Comparison of ENCODE assay signal across 1 cellular context in genomic region chr3:53846134-53846850, GRCh38.
A peak's percentile ranks its signal among the peaks of the same experiment; 100 is the strongest.
TF ChIP-seq lines count a peak whose summit lies in the region.

A gene with protein sequence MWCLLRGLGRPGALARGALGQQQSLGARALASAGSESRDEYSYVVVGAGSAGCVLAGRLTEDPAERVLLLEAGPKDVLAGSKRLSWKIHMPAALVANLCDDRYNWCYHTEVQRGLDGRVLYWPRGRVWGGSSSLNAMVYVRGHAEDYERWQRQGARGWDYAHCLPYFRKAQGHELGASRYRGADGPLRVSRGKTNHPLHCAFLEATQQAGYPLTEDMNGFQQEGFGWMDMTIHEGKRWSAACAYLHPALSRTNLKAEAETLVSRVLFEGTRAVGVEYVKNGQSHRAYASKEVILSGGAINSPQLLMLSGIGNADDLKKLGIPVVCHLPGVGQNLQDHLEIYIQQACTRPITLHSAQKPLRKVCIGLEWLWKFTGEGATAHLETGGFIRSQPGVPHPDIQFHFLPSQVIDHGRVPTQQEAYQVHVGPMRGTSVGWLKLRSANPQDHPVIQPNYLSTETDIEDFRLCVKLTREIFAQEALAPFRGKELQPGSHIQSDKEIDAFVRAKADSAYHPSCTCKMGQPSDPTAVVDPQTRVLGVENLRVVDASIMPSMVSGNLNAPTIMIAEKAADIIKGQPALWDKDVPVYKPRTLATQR (minus strand): TSS chr3:53846419. CDS start chr3:53824008, 22,411 bp downstream.
Gene IL17RB (plus strand): TSS chr3:53846568. CDS start chr3:53846589, 21 bp downstream.

TF ChIP-seq in HepG2, 621 proteins besides CTCF, POLR2A, EP300 and RAD21 (continued from another document and continues in another):
- TF ChIP-seq, protein P1, sequence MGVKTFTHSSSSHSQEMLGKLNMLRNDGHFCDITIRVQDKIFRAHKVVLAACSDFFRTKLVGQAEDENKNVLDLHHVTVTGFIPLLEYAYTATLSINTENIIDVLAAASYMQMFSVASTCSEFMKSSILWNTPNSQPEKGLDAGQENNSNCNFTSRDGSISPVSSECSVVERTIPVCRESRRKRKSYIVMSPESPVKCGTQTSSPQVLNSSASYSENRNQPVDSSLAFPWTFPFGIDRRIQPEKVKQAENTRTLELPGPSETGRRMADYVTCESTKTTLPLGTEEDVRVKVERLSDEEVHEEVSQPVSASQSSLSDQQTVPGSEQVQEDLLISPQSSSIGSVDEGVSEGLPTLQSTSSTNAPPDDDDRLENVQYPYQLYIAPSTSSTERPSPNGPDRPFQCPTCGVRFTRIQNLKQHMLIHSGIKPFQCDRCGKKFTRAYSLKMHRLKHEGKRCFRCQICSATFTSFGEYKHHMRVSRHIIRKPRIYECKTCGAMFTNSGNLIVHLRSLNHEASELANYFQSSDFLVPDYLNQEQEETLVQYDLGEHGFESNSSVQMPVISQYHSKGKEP (CRISPR knock-in tag; IDR thresholded peaks at IDR 0.05), result no peak
- TF ChIP-seq ZNF720 (CRISPR knock-in tag; IDR thresholded peaks at IDR 0.05), result no peak
- peak; percentile 68 for TF ChIP-seq FOXO1 (CRISPR knock-in tag; IDR thresholded peaks at IDR 0.05)
- no peak for TF ChIP-seq ZNF207 (IDR thresholded peaks at IDR 0.05; ENCODE audit: borderline replicate concordance)
- TF ChIP-seq CENPT (CRISPR knock-in tag; IDR thresholded peaks at IDR 0.05; ENCODE audit: low read depth), result peak; percentile 71; the same call in 1 of the 2 replicates
- TF ChIP-seq RFXANK (CRISPR knock-in tag; IDR thresholded peaks at IDR 0.05), result 0 out of 2 replicates have a peak, but pooled peaks have one; percentile 73
- peak; percentile 97 for TF ChIP-seq SRY (CRISPR knock-in tag; IDR thresholded peaks at IDR 0.05)
- TF ChIP-seq GABPA (IDR thresholded peaks at IDR 0.05; ENCODE audit: low read depth, low read length), result no peak
- no peak for TF ChIP-seq GABPA (CRISPR knock-in tag; IDR thresholded peaks at IDR 0.05; ENCODE audit: low read depth)
- TF ChIP-seq KLF11 (CRISPR knock-in tag; IDR thresholded peaks at IDR 0.05), result no peak; the same call in 1 of the 2 replicates
- no peak for TF ChIP-seq ZNF124 (CRISPR knock-in tag; IDR thresholded peaks at IDR 0.05)
- TF ChIP-seq ZBTB34 (CRISPR knock-in tag; IDR thresholded peaks at IDR 0.05), result peak; percentile 58; the same call in 1 of the 2 replicates
- TF ChIP-seq ZNF451 (CRISPR knock-in tag; IDR thresholded peaks at IDR 0.05), result peak; percentile 95
- TF ChIP-seq ZFP36L1 (CRISPR knock-in tag; IDR thresholded peaks at IDR 0.05), result 0 out of 2 replicates have a peak, but pooled peaks have one; percentile 53
- no peak; the same call in 1 of the 2 replicates for TF ChIP-seq TP53 (CRISPR knock-in tag; conservative IDR thresholded peaks at IDR 0.05)
- no peak for TF ChIP-seq ZNF652 (CRISPR knock-in tag; IDR thresholded peaks at IDR 0.05; ENCODE audit: borderline replicate concordance, low read depth)
- no peak for TF ChIP-seq ZNF460 (CRISPR knock-in tag; IDR thresholded peaks at IDR 0.05; ENCODE audit: borderline replicate concordance)
- peak; percentile 41 for TF ChIP-seq ZNF609 (CRISPR knock-in tag; IDR thresholded peaks at IDR 0.05; ENCODE audit: borderline replicate concordance)
- peak; percentile 49; the same call in 1 of the 2 replicates for TF ChIP-seq AKNA (CRISPR knock-in tag; IDR thresholded peaks at IDR 0.05; ENCODE audit: borderline replicate concordance)
- no peak for TF ChIP-seq SMARCE1 (IDR thresholded peaks at IDR 0.05; ENCODE audit: borderline replicate concordance)
- TF ChIP-seq TFAP4 (IDR thresholded peaks at IDR 0.05; ENCODE audit: borderline replicate concordance, low read depth), result peak; percentile 13; the same call in 1 of the 2 replicates
- TF ChIP-seq ZNF552 (CRISPR knock-in tag; IDR thresholded peaks at IDR 0.05; ENCODE audit: borderline replicate concordance), result 0 out of 2 replicates have a peak, but pooled peaks have one; percentile 63
- no peak for TF ChIP-seq ZBTB1 (CRISPR knock-in tag; IDR thresholded peaks at IDR 0.05; ENCODE audit: borderline replicate concordance)
- no peak for TF ChIP-seq PCBP1 (IDR thresholded peaks at IDR 0.05; ENCODE audit: borderline replicate concordance, low read depth, low read length)
- 0 out of 2 replicates have a peak, but pooled peaks have one; percentile 11 for TF ChIP-seq NAIF1 (CRISPR knock-in tag; IDR thresholded peaks at IDR 0.05; ENCODE audit: borderline replicate concordance)
- no peak for TF ChIP-seq PBX2 (CRISPR knock-in tag; IDR thresholded peaks at IDR 0.05)
- peak; percentile 60; the same call in 1 of the 2 replicates for TF ChIP-seq PHF21A (CRISPR knock-in tag; IDR thresholded peaks at IDR 0.05)
- no peak for TF ChIP-seq CREB1 (IDR thresholded peaks at IDR 0.05)
- no peak for TF ChIP-seq CREB1 (CRISPR knock-in tag; IDR thresholded peaks at IDR 0.05)
- TF ChIP-seq ZNF317 (CRISPR knock-in tag; IDR thresholded peaks at IDR 0.05), result peak; percentile 57; the same call in 1 of the 2 replicates
- TF ChIP-seq U2AF2 (IDR thresholded peaks at IDR 0.05; ENCODE audit: low read depth, low read length), result no peak
- peak; percentile 91 for TF ChIP-seq ZNF224 (CRISPR knock-in tag; IDR thresholded peaks at IDR 0.05)
